Comparison of ENCODE assay signal across 28 cellular contexts in genomic region chr18:10488022-10488421, GRCh38. TPM values are rescaled to one million over a fixed set of nuclear protein-coding genes. Genes with fewer than 3 reads are reported as not detected.
DNase-seq lines count a peak whose midpoint lies in the region; ATAC-seq and TF ChIP-seq lines count a peak whose summit lies in the region.
"Had no signal": no experiment of that assay in that cellular context is flagged by ENCODE, and none has a peak within 500 bp of the region (broad histone marks: within the 10 kb centered on the region; RNA-seq: fewer than 3 reads in every experiment).

No MANE protein-coding gene starts in this region.

- H3K27ac ChIP-seq in IMR-90 (ENCODE audit: insufficient read depth, low read length) (no peak overlapping the region), caudate nucleus (ENCODE audit: low read depth, low read length) (peak overlapping the region; percentile 31), uterus (no peak overlapping the region)
- H3K27ac ChIP-seq: KMS-11, prostate gland, right lobe of liver, SJSA1, tibial nerve had no signal

- H4K5ac ChIP-seq in IMR-90 (ENCODE audit: low read depth, low read length), result no peak overlapping the region

- H2BK20ac ChIP-seq in IMR-90 (ENCODE audit: low read depth, low read length), result no peak overlapping the region

- H4K20me1 ChIP-seq in IMR-90 (ENCODE audit: insufficient read depth, low read length), result no peaks in the 10 kb centered on the region

- H3K4me3 ChIP-seq in IMR-90 (ENCODE audit: insufficient read depth, low read depth, low read length), result no peak overlapping the region
- H3K4me3 ChIP-seq in fibroblast of villous mesenchyme (ENCODE audit: low read depth, low read length), result no peak overlapping the region
- no peak overlapping the region for H3K4me3 ChIP-seq in uterus
- H3K4me3 ChIP-seq: prostate gland, right lobe of liver, SJSA1, tibial nerve had no signal

- H2AFZ ChIP-seq in IMR-90 (replicated peaks; ENCODE audit: low read length, poor library complexity), result no peak overlapping the region

- H3K36me3 ChIP-seq in IMR-90 (ENCODE audit: control insufficient read depth, insufficient read depth, low read length) (no peaks in the 10 kb centered on the region; the same call in 1 of the 2 replicates), uterus (no peaks in the 10 kb centered on the region)
- H3K36me3 ChIP-seq: prostate gland, right lobe of liver, SJSA1 had no signal

- no peak for ATAC-seq in IMR-90 (ENCODE audit: low read depth)
- ATAC-seq: naive thymus-derived CD4-positive, alpha-beta T cell; right lobe of liver; WTC11 had no signal

- H3K9me3 ChIP-seq in IMR-90 (ENCODE audit: control insufficient read depth, insufficient read depth, low read length) (no peaks in the 10 kb centered on the region), uterus (no peaks in the 10 kb centered on the region)
- H3K9me3 ChIP-seq: prostate gland, right lobe of liver, SJSA1, tibial nerve had no signal

- no peak overlapping the region for H3K4me2 ChIP-seq in IMR-90 (ENCODE audit: low read depth, low read length)
- H3K4me2 ChIP-seq: KMS-11 had no signal

- CTCF ChIA-PET in IMR-90 (lab: Yijun Ruan, JAX), result no interaction called here

- POLR2A ChIA-PET in IMR-90 (lab: Charles Lee; ENCODE audit: unreplicated experiment), result no interaction called here

- H3K23ac ChIP-seq in IMR-90 (ENCODE audit: low read depth, low read length), result no peak overlapping the region

- H3K4me1 ChIP-seq in IMR-90 (ENCODE audit: control insufficient read depth, insufficient read depth, low read length) (no peaks in the 10 kb centered on the region), uterus (no peaks in the 10 kb centered on the region)
- H3K4me1 ChIP-seq: prostate gland, right lobe of liver, SJSA1 had no signal

- H4K91ac ChIP-seq in IMR-90 (ENCODE audit: insufficient read depth, low read depth, low read length), result no peak overlapping the region

- in situ Hi-C loops in IMR-90 (cut with MboI; ENCODE audit: low sequenced_read_pairs), result no loop called here

- intact Hi-C loops in IMR-90 (cut with micrococcal nuclease), result no loop called here
- intact Hi-C loops in uterus (cut with DNase I; ENCODE audit: low total_unique reads), result no loop called here

- no peak overlapping the region for H3K9ac ChIP-seq in IMR-90 (ENCODE audit: low read depth, low read length)
- H3K9ac ChIP-seq: KMS-11 had no signal

- whole genome bisulfite sequencing in IMR-90 (ENCODE audit: extremely low coverage in 2 of 2, insufficient read length in 1 of 2), 2 experiments, result no CpG with 5 or more reads among the region's 4 CpGs

- no peak overlapping the region for H2AK9ac ChIP-seq in IMR-90 (replicated peaks; ENCODE audit: low read depth, low read length, poor library complexity)

- no peak overlapping the region for H2AK5ac ChIP-seq in IMR-90 (ENCODE audit: low read depth, low read length)

- TF ChIP-seq POLR2A in IMR-90 (IDR thresholded peaks at IDR 0.05; ENCODE audit: low read depth, low read length) (no peak), uterus (IDR thresholded peaks at IDR 0.05) (no peak)

- no peak overlapping the region for H4K8ac ChIP-seq in IMR-90 (ENCODE audit: low read depth in 2 of 2, low read length in 2 of 2)

- dilution Hi-C loops in IMR-90 (cut with HindIII; ENCODE audit: low sequenced_read_pairs, unreplicated experiment), result no loop called here

- no peak overlapping the region for H2BK120ac ChIP-seq in IMR-90 (ENCODE audit: low read depth, low read length)

- no peaks in the 10 kb centered on the region for H3K9me1 ChIP-seq in IMR-90 (ENCODE audit: insufficient read depth, low read length)

- H3K18ac ChIP-seq in IMR-90 (ENCODE audit: low read depth, low read length), result no peak overlapping the region

- no peak overlapping the region for H3K56ac ChIP-seq in IMR-90 (ENCODE audit: extremely low read depth, insufficient read depth, low read length)

- DNase-seq in IMR-90 (peak; percentile 23), caudate nucleus (lab: John Stamatoyannopoulos, UW) (peak in 2 of 61 donors; percentile 21 to 28), fibroblast of villous mesenchyme (ENCODE audit: low read depth) (peak; percentile 28), uterus (peak; percentile 54 to 70), hippocampal formation (lab: John Stamatoyannopoulos, UW) (no peak), NCI-H526 treated with DMSO at 0.1 percent for 48 hours (lab: John Stamatoyannopoulos, UW) (no peak), NCI-H82 (lab: John Stamatoyannopoulos, UW) (no peak)
- DNase-seq: activated CD4-positive, alpha-beta T cell treated with anti-CD3 and anti-CD28 coated beads, Interleukin-2, amount 10 ng/mL, durations not matched to agents 7 days and 5 days; activated effector memory CD4-positive, alpha-beta T cell treated with anti-CD3 and anti-CD28 coated beads, Interleukin-2, amount 50 U/mL, for 16 hours; activated naive CD8-positive, alpha-beta T cell treated with anti-CD3 and anti-CD28 coated beads for 36 hours; activated T-cell treated with anti-CD3 and anti-CD28 coated beads, Interleukin-2, amount 50 U/mL, for 24 hours; aorta; HCEC 1CT; naive thymus-derived CD4-positive, alpha-beta T cell; NCI-H1436; right lobe of liver; RPMI8226; stimulated activated CD4-positive, alpha-beta T cell treated with anti-CD3 and anti-CD28 coated beads, Interleukin-12 subunit alpha, Interleukin-12 subunit beta, amount 100 ng/mL, for 4 hours; stimulated activated CD4-positive, alpha-beta T cell treated with anti-CD3 and anti-CD28 coated beads, Interleukin-2, amount 100 ng/mL, for 48 hours; T-helper 1 cell had no signal

- TF ChIP-seq RAD21 in IMR-90 (IDR thresholded peaks at IDR 0.05; ENCODE audit: low read length), result no peak

- no peak overlapping the region for H2BK5ac ChIP-seq in IMR-90 (ENCODE audit: low read depth, low read length, poor library complexity, severe bottlenecking)

- BruUV-seq in IMR-90 (replicated peaks; lab: Mats Ljungman, UMichigan), result no TSS peak

- TF ChIP-seq CTCF in IMR-90 (conservative IDR thresholded peaks at IDR 0.05; ENCODE audit: low read depth, low read length) (no peak), fibroblast of villous mesenchyme (IDR thresholded peaks at IDR 0.05; ENCODE audit: insufficient read depth, low read depth, low read length) (no peak), uterus (IDR thresholded peaks at IDR 0.05) (no peak)

- no peak overlapping the region for H3K14ac ChIP-seq in IMR-90 (replicated peaks; ENCODE audit: low read depth, low read length)

- peaks cover 6% of the 10 kb centered on the region for H3K27me3 ChIP-seq in IMR-90 (ENCODE audit: control insufficient read depth, insufficient read depth, low read length)
- H3K27me3 ChIP-seq in uterus, result no peaks in the 10 kb centered on the region
- H3K27me3 ChIP-seq: right lobe of liver, SJSA1, tibial nerve had no signal

- H3K4ac ChIP-seq in IMR-90 (ENCODE audit: low read depth, low read length), result no peak overlapping the region

- no peaks in the 10 kb centered on the region for H3K79me1 ChIP-seq in IMR-90 (ENCODE audit: low read depth in 1 of 2, low read length in 2 of 2)

- no peak overlapping the region for H2BK15ac ChIP-seq in IMR-90 (ENCODE audit: low read depth, low read length)

TF ChIP-seq in IMR-90, 13 proteins besides CTCF, POLR2A, EP300 and RAD21:
- TF ChIP-seq CHD1 (IDR thresholded peaks at IDR 0.05; ENCODE audit: low read depth, low read length), result no peak
- TF ChIP-seq FOS (IDR thresholded peaks at IDR 0.05; ENCODE audit: low read depth, low read length), result no peak
- no peak for TF ChIP-seq USF2 (IDR thresholded peaks at IDR 0.05; ENCODE audit: low read depth, low read length)
- TF ChIP-seq MAFK (IDR thresholded peaks at IDR 0.05; ENCODE audit: low read depth, low read length), result no peak
- no peak for TF ChIP-seq MAZ (IDR thresholded peaks at IDR 0.05; ENCODE audit: borderline replicate concordance, low read depth, low read length)
- TF ChIP-seq BHLHE40 (IDR thresholded peaks at IDR 0.05; ENCODE audit: low read depth, low read length), result no peak
- no peak for TF ChIP-seq RFX5 (IDR thresholded peaks at IDR 0.05; ENCODE audit: low read depth, low read length)
- TF ChIP-seq ELK1 (IDR thresholded peaks at IDR 0.05; ENCODE audit: borderline replicate concordance, low read depth, low read length), result no peak
- no peak for TF ChIP-seq SMC3 (IDR thresholded peaks at IDR 0.05; ENCODE audit: low read depth, low read length)
- TF ChIP-seq RCOR1 (IDR thresholded peaks at IDR 0.05; ENCODE audit: insufficient replicate concordance, low read length), result no peak
- TF ChIP-seq NFE2L2 (IDR thresholded peaks at IDR 0.05; ENCODE audit: low read depth, low read length), result no peak
- TF ChIP-seq CEBPB (IDR thresholded peaks at IDR 0.05; ENCODE audit: low read depth, low read length), result no peak
- no peak for TF ChIP-seq MXI1 (IDR thresholded peaks at IDR 0.05; ENCODE audit: borderline replicate concordance, low read depth, low read length)

RNA-seq across cellular contexts. Expression of gene APCDD1, which starts 33.6 kb away (rescaled TPM):
- 0.83 and 1.1 TPM in 2 replicates for total RNA-seq in IMR-90 (2012; rRNA removed)
- 1.9 and 2.2 TPM in 2 replicates for polyA plus RNA-seq in IMR-90 (2012; rRNA removed)
- 1.2 and 3.0 TPM in 2 replicates for polyA plus RNA-seq in IMR-90 (2012; cell fraction: cytosol; rRNA removed)
- polyA plus RNA-seq in IMR-90 (2012; cell fraction: nucleus; rRNA removed; ENCODE audit: low replicate concordance), result 1.3 and 2.1 TPM in 2 replicates
- 3.5 and 5.8 TPM in 2 replicates for total RNA-seq in fibroblast of villous mesenchyme
- 100 to 1,000 TPM in 3 of 4 donors, 1 to 10 TPM in 1; 8.2 to 288 (median 113) TPM for total RNA-seq in uterus
- total RNA-seq: activated CD4-positive, alpha-beta T cell treated with anti-CD3 and anti-CD28 coated beads, Interleukin-2, amount 10 ng/mL, durations not matched to agents 7 days and 5 days; activated naive CD8-positive, alpha-beta T cell treated with anti-CD3 and anti-CD28 coated beads for 36 hours; dermis microvascular lymphatic vessel endothelial cell; NCI-H460; OCI-LY7; SJSA1 had no signal
- polyA plus RNA-seq: naive thymus-derived CD4-positive, alpha-beta T cell had no signal

RNA-seq across cellular contexts. Expression of gene NAPG, which starts 37.8 kb away (rescaled TPM):
- total RNA-seq in IMR-90 (2012; rRNA removed), result 32.8 and 39.2 TPM in 2 replicates
- polyA plus RNA-seq in IMR-90 (2012; rRNA removed), result 9.8 and 13.0 TPM in 2 replicates
- polyA plus RNA-seq in IMR-90 (2012; cell fraction: cytosol; rRNA removed), result 1.6 and 3.1 TPM in 2 replicates
- 3.5 and 30.6 TPM in 2 replicates for polyA plus RNA-seq in IMR-90 (2012; cell fraction: nucleus; rRNA removed; ENCODE audit: low replicate concordance)
- 50.6 and 67.8 TPM in 2 replicates for total RNA-seq in fibroblast of villous mesenchyme
- total RNA-seq in uterus, result 10 to 100 TPM; 21.5 to 60.6 (median 32.7) TPM

Comparison
In these comparisons a context has a peak if more than half of its experiments do, and no peak if none do; other contexts are left out.
1. DNase-seq: peak in IMR-90 (single experiment), fibroblast of villous mesenchyme (single experiment) and uterus (2 of 2); none in hippocampal formation (0 of 2), NCI-H526 treated with DMSO at 0.1 percent for 48 hours (single experiment) and NCI-H82 (single experiment).